10 cellular contexts compared by ENCODE assay signal in the genomic region with DNA sequence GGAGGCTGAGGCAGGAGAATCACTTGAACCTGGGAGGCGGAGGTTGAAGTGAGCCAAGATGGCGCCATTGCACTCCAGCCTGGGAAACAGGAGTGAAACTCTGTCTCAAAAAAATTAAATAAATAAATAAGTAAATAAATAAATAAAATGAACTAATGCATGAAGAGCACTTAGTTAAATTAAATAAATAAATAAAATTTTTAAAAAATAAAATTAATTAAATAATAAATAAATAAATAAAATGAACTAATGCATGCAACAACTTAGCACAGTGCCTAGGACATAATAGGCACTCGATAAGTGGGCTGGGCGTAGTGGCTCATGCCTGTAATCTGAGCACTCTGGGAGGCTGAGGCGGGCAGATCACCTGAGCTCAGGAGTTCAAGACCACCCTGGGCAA. TPM values are rescaled to one million over a fixed set of nuclear protein-coding genes. Genes with fewer than 3 reads are reported as not detected.
"Had no signal": no experiment of that assay in that cellular context is flagged by ENCODE, and none has a peak within 500 bp of the region (broad histone marks: within the 10 kb centered on the region; RNA-seq: fewer than 3 reads in every experiment).

No MANE protein-coding gene starts in this region.

- H3K36me3 Mint-ChIP-seq: IgD-negative memory B cell had no signal

- H3K4me1 Mint-ChIP-seq: GM23338 had no signal

- H3K4me3 ChIP-seq: GM23338 had no signal

- DNase-seq: H9, HCEC 1CT, HFFc6, KG1 had no signal

- H2AFZ ChIP-seq: GM23338 had no signal

- H3K27ac Mint-ChIP-seq: GM23338, HFFc6 had no signal

- H3K4me2 ChIP-seq: GM23338 had no signal

- ATAC-seq: GM23338, HepG2 had no signal

- H3K9me3 Mint-ChIP-seq: H9, HFFc6, IgD-negative memory B cell had no signal

- H3K4me3 Mint-ChIP-seq: GM23338, H9, HFFc6 had no signal

- FAIRE-seq: H1, H54, HepG2 had no signal

- H3K27me3 Mint-ChIP-seq: IgD-negative memory B cell had no signal

- H3K27ac ChIP-seq: HL-60 had no signal

RNA-seq across cellular contexts. Expression of a gene that starts 47.1 kb away (rescaled TPM):
- total RNA-seq: HepG2 had no signal
- polyA plus RNA-seq: HepG2 had no signal
